ENCODE assay signal across 26 cellular contexts in genomic region chr19:3351702-3352447, GRCh38. TPM values are rescaled to one million over a fixed set of nuclear protein-coding genes. Genes with fewer than 3 reads are reported as not detected.
DNase-seq lines count a peak whose midpoint lies in the region; ATAC-seq, FAIRE-seq and TF ChIP-seq lines count a peak whose summit lies in the region.
"Had no signal": no experiment of that assay in that cellular context is flagged by ENCODE, and none has a peak within 500 bp of the region (broad histone marks: within the 10 kb centered on the region; RNA-seq: fewer than 3 reads in every experiment).

No MANE protein-coding gene starts in this region.

- in situ Hi-C loops in HepG2 (cut with HindIII; ENCODE audit: extremely low pct_ligation_motif_present, low pct_unique_long_range_greater_than_20kb), result no loop called here

- TF ChIP-seq POLR2A in HepG2 (IDR thresholded peaks at IDR 0.05; ENCODE audit: insufficient read depth in 1 of 2, low read depth in 2 of 2, low read length in 2 of 2), result no peak
- TF ChIP-seq POLR2A in right lobe of liver (IDR thresholded peaks at IDR 0.05), result no peak

- no peaks in the 10 kb centered on the region for H3K36me3 ChIP-seq in HepG2 (replicated peaks in 1 of 2; ENCODE audit: control insufficient read depth in 1 of 2, insufficient read depth in 2 of 2, low read length in 2 of 2)
- H3K36me3 ChIP-seq in right lobe of liver, result no peaks in the 10 kb centered on the region
- H3K36me3 ChIP-seq in osteoblast (ENCODE audit: insufficient read depth, low read length), result no peaks in the 10 kb centered on the region
- H3K36me3 ChIP-seq: BE2C; BLaER1 treated with 17β-estradiol and CSF1 and Interleukin-3, amounts not matched to agents 10 nM and 100 nM had no signal

- H3K4me1 ChIP-seq in HepG2 (ENCODE audit: insufficient read depth, low read length), result peaks cover 54% of the 10 kb centered on the region
- H3K4me1 ChIP-seq in right lobe of liver, result peaks cover 0 to 29% (median 9%) of the 10 kb centered on the region in 4 donors
- H3K4me1 ChIP-seq in osteoblast (ENCODE audit: insufficient read depth, low read length), result no peaks in the 10 kb centered on the region
- H3K4me1 ChIP-seq: BE2C had no signal

- H3K4me3 ChIP-seq in HepG2 (replicated peaks in 1 of 3; ENCODE audit: insufficient read depth in 1 of 3, low read depth in 2 of 3, low read length in 3 of 3) (no peak overlapping the region), right lobe of liver (no peak overlapping the region), osteoblast (ENCODE audit: insufficient read depth, low read length) (no peak overlapping the region)
- H3K4me3 ChIP-seq: A549; BLaER1 treated with 17β-estradiol and CSF1 and Interleukin-3, amounts not matched to agents 10 nM and 100 nM; GM12878; GM23248 had no signal

- H3K4me3 Mint-ChIP-seq in activated naive CD8-positive, alpha-beta T cell, result no peak overlapping the region
- H3K4me3 Mint-ChIP-seq in activated naive CD8-positive, alpha-beta T cell treated with anti-CD3 and anti-CD28 coated beads, Interleukin-2, amount 50 U/mL, for 24 hours, result no peak overlapping the region
- H3K4me3 Mint-ChIP-seq: CD14-positive monocyte; CD4-positive, alpha-beta T cell had no signal

- POLR2A ChIA-PET in HepG2 (lab: Yijun Ruan, JAX), result no interaction called here

- intact Hi-C loops in HepG2 (cut with micrococcal nuclease; ENCODE audit: unreplicated experiment) (no loop called here), right lobe of liver (cut with DNase I) (no loop called here)

- H4K20me1 ChIP-seq in HepG2 (ENCODE audit: insufficient read depth, low read length), result no peaks in the 10 kb centered on the region
- H4K20me1 ChIP-seq in osteoblast (ENCODE audit: insufficient read depth, low read length), result no peaks in the 10 kb centered on the region
- H4K20me1 ChIP-seq: BLaER1 treated with 17β-estradiol and CSF1 and Interleukin-3, amounts not matched to agents 10 nM and 100 nM had no signal

- peaks cover 2% of the 10 kb centered on the region for H3K36me3 Mint-ChIP-seq in activated naive CD8-positive, alpha-beta T cell
- no peaks in the 10 kb centered on the region for H3K36me3 Mint-ChIP-seq in activated naive CD8-positive, alpha-beta T cell treated with anti-CD3 and anti-CD28 coated beads, Interleukin-2, amount 50 U/mL, for 24 hours (ENCODE audit: low read depth)
- H3K36me3 Mint-ChIP-seq: CD14-positive monocyte; CD8-positive, alpha-beta memory T cell had no signal

- BruUV-seq in HepG2 (replicated peaks; lab: Mats Ljungman, UMichigan), result no TSS peak

- 57% methylated on average over 8 of the region's 8 CpGs for WGBS in HepG2 (ENCODE audit: low lambda C conversion rate)
- WGBS in right lobe of liver (ENCODE audit: insufficient coverage, low coverage, low lambda C conversion rate, missing lambda C conversion rate), result 68% methylated on average over 8 of the region's 8 CpGs

- no peak overlapping the region for H2AFZ ChIP-seq in HepG2 (ENCODE audit: low read length)
- no peak overlapping the region for H2AFZ ChIP-seq in osteoblast (ENCODE audit: low read length)
- H2AFZ ChIP-seq: GM23248 had no signal

- H3K27me3 Mint-ChIP-seq in activated naive CD8-positive, alpha-beta T cell, result no peaks in the 10 kb centered on the region
- H3K27me3 Mint-ChIP-seq in activated naive CD8-positive, alpha-beta T cell treated with anti-CD3 and anti-CD28 coated beads, Interleukin-2, amount 50 U/mL, for 24 hours, result peaks cover 1% of the 10 kb centered on the region
- H3K27me3 Mint-ChIP-seq: CD4-positive, alpha-beta T cell had no signal

- H3K4me2 ChIP-seq in HepG2 (ENCODE audit: low read depth, low read length) (no peak overlapping the region), osteoblast (ENCODE audit: insufficient read depth, low read length) (no peak overlapping the region)
- H3K4me2 ChIP-seq: A549 had no signal

- H3K27ac Mint-ChIP-seq in activated naive CD8-positive, alpha-beta T cell, result peak overlapping the region; percentile 68
- no peak overlapping the region for H3K27ac Mint-ChIP-seq in activated naive CD8-positive, alpha-beta T cell treated with anti-CD3 and anti-CD28 coated beads, Interleukin-2, amount 50 U/mL, for 24 hours
- H3K27ac Mint-ChIP-seq: CD4-positive, alpha-beta T cell had no signal

- TF ChIP-seq EP300 in HepG2 (IDR thresholded peaks at IDR 0.05; ENCODE audit: low read depth in 2 of 2, low read length in 2 of 2) (no peak), HepG2 (CRISPR knock-in tag; IDR thresholded peaks at IDR 0.05; ENCODE audit: borderline replicate concordance) (no peak)

- H3K9ac ChIP-seq in HepG2 (ENCODE audit: insufficient read depth, low read depth, low read length), result no peak overlapping the region
- H3K9ac ChIP-seq: BLaER1 treated with 17β-estradiol and CSF1 and Interleukin-3, amounts not matched to agents 10 nM and 100 nM; GM23248 had no signal

- CTCF ChIA-PET in HepG2 (lab: Yijun Ruan, JAX; ENCODE audit: low intra/inter-chr PET ratio, low total read pairs), result no interaction called here

- no peak for FAIRE-seq in HepG2 (lab: Jason Lieb, UNC)
- FAIRE-seq: A549, D721Med, GM12878, GM19239, H1 had no signal

- TF ChIP-seq RAD21 in HepG2 (CRISPR knock-in tag; IDR thresholded peaks at IDR 0.05), result no peak

- H3K9me3 ChIP-seq in HepG2 (ENCODE audit: low read length) (no peaks in the 10 kb centered on the region), right lobe of liver (no peaks in the 10 kb centered on the region), osteoblast (ENCODE audit: low read depth, low read length) (no peaks in the 10 kb centered on the region)
- H3K9me3 ChIP-seq: A549, BE2C had no signal

- H3K27ac ChIP-seq in HepG2 (ENCODE audit: extremely low read length, insufficient read depth, low read length), result no peak overlapping the region
- no peak overlapping the region for H3K27ac ChIP-seq in right lobe of liver
- H3K27ac ChIP-seq in osteoblast (ENCODE audit: low read depth, low read length), result no peak overlapping the region
- H3K27ac ChIP-seq: 22Rv1; BLaER1 treated with 17β-estradiol and CSF1 and Interleukin-3, amounts not matched to agents 10 nM and 100 nM; GM23248 had no signal

- no peak for DNase-seq in activated naive CD8-positive, alpha-beta T cell treated with anti-CD3 and anti-CD28 coated beads, Interleukin-2, amount 50 U/mL, for 24 hours
- DNase-seq in HepG2 (ENCODE audit: low spot score), result no peak
- DNase-seq in right lobe of liver, result no peak
- DNase-seq in osteoblast (ENCODE audit: insufficient read length, low spot score, missing footprints), result peak; percentile 17
- no peak for DNase-seq in A172 (ENCODE audit: low spot score)
- DNase-seq: ACHN; AML-193; BE2C; CD4-positive, alpha-beta T cell; CD8-positive, alpha-beta memory T cell; DMS 273 treated with DMSO at 0.1 percent for 48 hours; DMS79; EL; GDM1; GM23248; H7; HCEC 1CT had no signal

- peaks cover 0 to 7% of the 10 kb centered on the region in 2 experiments; a peak in 3 of 5 replicates for H3K27me3 ChIP-seq in HepG2 (ENCODE audit: control insufficient read depth in 1 of 2, insufficient read depth in 2 of 2, low read length in 2 of 2)
- H3K27me3 ChIP-seq in right lobe of liver, result no peaks in the 10 kb centered on the region
- H3K27me3 ChIP-seq in osteoblast (ENCODE audit: insufficient read depth, low read length), result no peaks in the 10 kb centered on the region
- H3K27me3 ChIP-seq: BE2C; BLaER1 treated with 17β-estradiol and CSF1 and Interleukin-3, amounts not matched to agents 10 nM and 100 nM had no signal

- no peaks in the 10 kb centered on the region for H3K4me1 Mint-ChIP-seq in activated naive CD8-positive, alpha-beta T cell (ENCODE audit: low read depth)
- H3K4me1 Mint-ChIP-seq in activated naive CD8-positive, alpha-beta T cell treated with anti-CD3 and anti-CD28 coated beads, Interleukin-2, amount 50 U/mL, for 24 hours, result peaks cover under 1% of the 10 kb centered on the region
- H3K4me1 Mint-ChIP-seq: CD14-positive monocyte had no signal

- TF ChIP-seq CTCF in HepG2 (CRISPR knock-in tag; IDR thresholded peaks at IDR 0.05) (no peak), right lobe of liver (IDR thresholded peaks at IDR 0.05) (no peak), osteoblast (IDR thresholded peaks at IDR 0.05; ENCODE audit: extremely low read depth, low read depth, low read length) (no peak)

- H3K9me3 Mint-ChIP-seq in activated naive CD8-positive, alpha-beta T cell (ENCODE audit: low read depth), result peaks cover 4% of the 10 kb centered on the region
- H3K9me3 Mint-ChIP-seq in activated naive CD8-positive, alpha-beta T cell treated with anti-CD3 and anti-CD28 coated beads, Interleukin-2, amount 50 U/mL, for 24 hours, result no peaks in the 10 kb centered on the region
- H3K9me3 Mint-ChIP-seq: CD4-positive, alpha-beta T cell; CD8-positive, alpha-beta memory T cell had no signal

- H3K79me2 ChIP-seq in HepG2 (ENCODE audit: insufficient read depth, low read length) (no peaks in the 10 kb centered on the region), osteoblast (ENCODE audit: insufficient read depth, low read length) (no peaks in the 10 kb centered on the region)

- ATAC-seq in activated naive CD8-positive, alpha-beta T cell treated with anti-CD3 and anti-CD28 coated beads, Interleukin-2, amount 50 U/mL, for 24 hours, result no peak
- no peak for ATAC-seq in HepG2
- no peak for ATAC-seq in right lobe of liver
- ATAC-seq: A549, GM12878 had no signal

RNA-seq across cellular contexts. Expression of gene NFIC, which starts 14.5 kb away (rescaled TPM):
- total RNA-seq in HepG2 (2016; rRNA removed; fragmentation: Illumina TruSeq; extraction: Trizol), result 2.5 and 2.9 TPM in 2 replicates
- total RNA-seq in HepG2 (2016; cell fraction: cytosol; rRNA removed; fragmentation: Illumina TruSeq; extraction: Trizol; ENCODE audit: low read depth), result 2.9 and 3.0 TPM in 2 replicates
- 3.0 and 3.2 TPM in 2 replicates for total RNA-seq in HepG2 (2016; cell fraction: insoluble cytoplasmic fraction; rRNA removed; fragmentation: Illumina TruSeq; extraction: Trizol)
- 2.5 and 2.9 TPM in 2 replicates for total RNA-seq in HepG2 (2016; cell fraction: membrane; rRNA removed; fragmentation: Illumina TruSeq; extraction: Trizol)
- 3.8 and 5.6 TPM in 2 replicates for total RNA-seq in HepG2 (2016; cell fraction: nucleus; rRNA removed; fragmentation: Illumina TruSeq; extraction: Trizol)
- 1.3 and 1.6 TPM in 2 replicates for polyA plus RNA-seq in HepG2 (2011; rRNA removed)
- polyA plus RNA-seq in HepG2 (2011; cell fraction: cytosol; rRNA removed), result 0.71 and 0.79 TPM in 2 replicates
- 5.1 and 8.1 TPM in 2 replicates for polyA plus RNA-seq in HepG2 (2011; cell fraction: nucleus; rRNA removed)
- polyA plus RNA-seq in HepG2 (2012), result 5.9 and 8.4 TPM in 2 replicates
- polyA plus RNA-seq in HepG2 (2016; cell fraction: cytosol; fragmentation: Illumina TruSeq; extraction: Trizol; ENCODE audit: low read depth), result 1.1 and 1.4 TPM in 2 replicates
- 8.2 and 9.6 TPM in 2 replicates for polyA plus RNA-seq in HepG2 (2016; cell fraction: insoluble cytoplasmic fraction; fragmentation: Illumina TruSeq; extraction: Trizol; ENCODE audit: low read depth)
- polyA plus RNA-seq in HepG2 (2016; cell fraction: membrane; fragmentation: Illumina TruSeq; extraction: Trizol; ENCODE audit: low read depth), result 4.6 and 4.8 TPM in 2 replicates
- 7.4 and 9.8 TPM in 2 replicates for polyA plus RNA-seq in HepG2 (2016; cell fraction: nucleus; fragmentation: Illumina TruSeq; extraction: Trizol; ENCODE audit: insufficient read depth, low read depth)
- 5.3 and 16.7 TPM in 2 replicates for polyA minus RNA-seq in HepG2 (2011; rRNA and poly(A)+ RNA removed; ENCODE audit: low replicate concordance)
- 5.2 and 5.4 TPM in 2 replicates for polyA minus RNA-seq in HepG2 (2011; cell fraction: cytosol; rRNA and poly(A)+ RNA removed)
- polyA minus RNA-seq in HepG2 (2011; cell fraction: nucleus; rRNA and poly(A)+ RNA removed), result 5.1 and 5.3 TPM in 2 replicates
- 100 to 1,000 TPM in 4 of 6 experiments, 10 to 100 TPM in 2; 94.6 to 168 (median 120) TPM for total RNA-seq in right lobe of liver
- total RNA-seq in osteoblast, result 57.2 and 61.2 TPM in 2 replicates
- total RNA-seq in A172 (2014; rRNA removed; shearing (Covaris generic)), result 26.2 and 32.5 TPM in 2 replicates
